Comparison of ENCODE assay signal across 1 cellular context in the genomic region with DNA sequence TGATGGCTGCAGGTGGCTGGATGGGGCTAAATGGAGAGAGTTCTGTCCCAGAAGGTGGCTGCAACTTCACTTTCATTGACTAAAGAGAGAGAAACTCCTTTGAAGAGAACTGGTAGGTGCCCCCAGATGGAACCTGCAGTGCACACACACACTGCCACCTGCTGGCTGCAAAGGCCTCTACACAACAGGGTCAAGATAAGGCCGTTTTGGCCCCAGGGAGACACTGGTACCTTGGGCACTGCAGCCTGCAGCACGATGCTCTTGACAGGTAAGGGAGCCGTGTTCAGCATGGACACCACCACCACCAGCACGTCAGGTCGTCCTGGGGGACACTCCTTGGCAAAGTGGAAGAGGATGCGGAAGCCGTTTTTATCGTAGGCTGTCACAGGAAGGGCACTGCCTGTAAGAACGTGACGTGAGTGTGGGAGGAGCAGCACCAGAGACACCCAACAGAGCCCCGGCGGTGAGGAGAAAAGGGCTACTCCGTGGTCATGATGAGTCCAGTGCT.
TF ChIP-seq lines count a peak whose summit lies in the region.

No MANE protein-coding gene starts in this region.

TF ChIP-seq in GM12878, 131 proteins besides CTCF, POLR2A, EP300 and RAD21:
- TF ChIP-seq, protein P1, sequence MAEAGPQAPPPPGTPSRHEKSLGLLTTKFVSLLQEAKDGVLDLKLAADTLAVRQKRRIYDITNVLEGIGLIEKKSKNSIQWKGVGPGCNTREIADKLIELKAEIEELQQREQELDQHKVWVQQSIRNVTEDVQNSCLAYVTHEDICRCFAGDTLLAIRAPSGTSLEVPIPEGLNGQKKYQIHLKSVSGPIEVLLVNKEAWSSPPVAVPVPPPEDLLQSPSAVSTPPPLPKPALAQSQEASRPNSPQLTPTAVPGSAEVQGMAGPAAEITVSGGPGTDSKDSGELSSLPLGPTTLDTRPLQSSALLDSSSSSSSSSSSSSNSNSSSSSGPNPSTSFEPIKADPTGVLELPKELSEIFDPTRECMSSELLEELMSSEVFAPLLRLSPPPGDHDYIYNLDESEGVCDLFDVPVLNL (IDR thresholded peaks at IDR 0.05; ENCODE audit: low read depth, low read length) = no peak
- TF ChIP-seq POLR2AphosphoS5 (IDR thresholded peaks at IDR 0.05; ENCODE audit: low read length) = peak; percentile 31; the same call in 1 of the 2 replicates
- TF ChIP-seq SMC3 (IDR thresholded peaks at IDR 0.05; ENCODE audit: borderline replicate concordance, low read length) = peak; percentile 75
- no peak for TF ChIP-seq PAX5 (IDR thresholded peaks at IDR 0.05; ENCODE audit: borderline replicate concordance, low read depth, low read length)
- 0 out of 2 replicates have a peak, but pooled peaks have one; percentile 57 for TF ChIP-seq HDGF (IDR thresholded peaks at IDR 0.05)
- TF ChIP-seq, protein P2, sequence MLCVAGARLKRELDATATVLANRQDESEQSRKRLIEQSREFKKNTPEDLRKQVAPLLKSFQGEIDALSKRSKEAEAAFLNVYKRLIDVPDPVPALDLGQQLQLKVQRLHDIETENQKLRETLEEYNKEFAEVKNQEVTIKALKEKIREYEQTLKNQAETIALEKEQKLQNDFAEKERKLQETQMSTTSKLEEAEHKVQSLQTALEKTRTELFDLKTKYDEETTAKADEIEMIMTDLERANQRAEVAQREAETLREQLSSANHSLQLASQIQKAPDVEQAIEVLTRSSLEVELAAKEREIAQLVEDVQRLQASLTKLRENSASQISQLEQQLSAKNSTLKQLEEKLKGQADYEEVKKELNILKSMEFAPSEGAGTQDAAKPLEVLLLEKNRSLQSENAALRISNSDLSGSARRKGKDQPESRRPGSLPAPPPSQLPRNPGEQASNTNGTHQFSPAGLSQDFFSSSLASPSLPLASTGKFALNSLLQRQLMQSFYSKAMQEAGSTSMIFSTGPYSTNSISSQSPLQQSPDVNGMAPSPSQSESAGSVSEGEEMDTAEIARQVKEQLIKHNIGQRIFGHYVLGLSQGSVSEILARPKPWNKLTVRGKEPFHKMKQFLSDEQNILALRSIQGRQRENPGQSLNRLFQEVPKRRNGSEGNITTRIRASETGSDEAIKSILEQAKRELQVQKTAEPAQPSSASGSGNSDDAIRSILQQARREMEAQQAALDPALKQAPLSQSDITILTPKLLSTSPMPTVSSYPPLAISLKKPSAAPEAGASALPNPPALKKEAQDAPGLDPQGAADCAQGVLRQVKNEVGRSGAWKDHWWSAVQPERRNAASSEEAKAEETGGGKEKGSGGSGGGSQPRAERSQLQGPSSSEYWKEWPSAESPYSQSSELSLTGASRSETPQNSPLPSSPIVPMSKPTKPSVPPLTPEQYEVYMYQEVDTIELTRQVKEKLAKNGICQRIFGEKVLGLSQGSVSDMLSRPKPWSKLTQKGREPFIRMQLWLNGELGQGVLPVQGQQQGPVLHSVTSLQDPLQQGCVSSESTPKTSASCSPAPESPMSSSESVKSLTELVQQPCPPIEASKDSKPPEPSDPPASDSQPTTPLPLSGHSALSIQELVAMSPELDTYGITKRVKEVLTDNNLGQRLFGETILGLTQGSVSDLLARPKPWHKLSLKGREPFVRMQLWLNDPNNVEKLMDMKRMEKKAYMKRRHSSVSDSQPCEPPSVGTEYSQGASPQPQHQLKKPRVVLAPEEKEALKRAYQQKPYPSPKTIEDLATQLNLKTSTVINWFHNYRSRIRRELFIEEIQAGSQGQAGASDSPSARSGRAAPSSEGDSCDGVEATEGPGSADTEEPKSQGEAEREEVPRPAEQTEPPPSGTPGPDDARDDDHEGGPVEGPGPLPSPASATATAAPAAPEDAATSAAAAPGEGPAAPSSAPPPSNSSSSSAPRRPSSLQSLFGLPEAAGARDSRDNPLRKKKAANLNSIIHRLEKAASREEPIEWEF (IDR thresholded peaks at IDR 0.05; ENCODE audit: insufficient replicate concordance, low read depth, low read length) = no peak
- peak; percentile 39; the same call in 1 of the 2 replicates for TF ChIP-seq SMARCA5 (IDR thresholded peaks at IDR 0.05)
- TF ChIP-seq, protein P3, sequence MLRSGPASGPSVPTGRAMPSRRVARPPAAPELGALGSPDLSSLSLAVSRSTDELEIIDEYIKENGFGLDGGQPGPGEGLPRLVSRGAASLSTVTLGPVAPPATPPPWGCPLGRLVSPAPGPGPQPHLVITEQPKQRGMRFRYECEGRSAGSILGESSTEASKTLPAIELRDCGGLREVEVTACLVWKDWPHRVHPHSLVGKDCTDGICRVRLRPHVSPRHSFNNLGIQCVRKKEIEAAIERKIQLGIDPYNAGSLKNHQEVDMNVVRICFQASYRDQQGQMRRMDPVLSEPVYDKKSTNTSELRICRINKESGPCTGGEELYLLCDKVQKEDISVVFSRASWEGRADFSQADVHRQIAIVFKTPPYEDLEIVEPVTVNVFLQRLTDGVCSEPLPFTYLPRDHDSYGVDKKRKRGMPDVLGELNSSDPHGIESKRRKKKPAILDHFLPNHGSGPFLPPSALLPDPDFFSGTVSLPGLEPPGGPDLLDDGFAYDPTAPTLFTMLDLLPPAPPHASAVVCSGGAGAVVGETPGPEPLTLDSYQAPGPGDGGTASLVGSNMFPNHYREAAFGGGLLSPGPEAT (IDR thresholded peaks at IDR 0.05; ENCODE audit: low read depth) = no peak
- no peak for TF ChIP-seq CHD4 (IDR thresholded peaks at IDR 0.05)
- TF ChIP-seq PML (IDR thresholded peaks at IDR 0.05; ENCODE audit: low read length) = 0 out of 2 replicates have a peak, but pooled peaks have one; percentile 5
- no peak for TF ChIP-seq FOS (IDR thresholded peaks at IDR 0.05; ENCODE audit: borderline replicate concordance, extremely low read depth, insufficient read length)
- no peak for TF ChIP-seq CREB1 (IDR thresholded peaks at IDR 0.05; ENCODE audit: low read depth)
- TF ChIP-seq CREM (IDR thresholded peaks at IDR 0.05; ENCODE audit: low read depth) = 0 out of 2 replicates have a peak, but pooled peaks have one; percentile 11
- no peak for TF ChIP-seq WRNIP1 (IDR thresholded peaks at IDR 0.05; ENCODE audit: borderline replicate concordance, low read depth, low read length)
- peak; percentile 70; the same call in 1 of the 2 replicates for TF ChIP-seq YY1 (IDR thresholded peaks at IDR 0.05; ENCODE audit: low read depth, low read length)
